In genomic region chr12:108635201-108635996, GRCh38 we compare ENCODE assay signal across 8 cellular contexts. TPM values are rescaled to one million over a fixed set of nuclear protein-coding genes. Genes with fewer than 3 reads are reported as not detected.
DNase-seq lines count a peak whose midpoint lies in the region; ATAC-seq, FAIRE-seq and TF ChIP-seq lines count a peak whose summit lies in the region.

No MANE protein-coding gene starts in this region.

- H3K9me3 Mint-ChIP-seq in activated naive CD8-positive, alpha-beta T cell (ENCODE audit: low read depth) = no peaks in the 10 kb centered on the region

- peaks cover 0 to 4% of the 10 kb centered on the region in 2 donors for H3K4me1 ChIP-seq in small intestine (ENCODE audit: control insufficient read depth in 2 of 2, insufficient read depth in 1 of 2, low read depth in 1 of 2, low read length in 1 of 2)

- H3K4me1 Mint-ChIP-seq in activated naive CD8-positive, alpha-beta T cell (ENCODE audit: low read depth) = peaks cover 72% of the 10 kb centered on the region

- H3K9me3 ChIP-seq in small intestine (ENCODE audit: control insufficient read depth, low read depth) = no peaks in the 10 kb centered on the region

- ATAC-seq in HG02678 (IDR thresholded peaks at IDR 0.05; ENCODE audit: unreplicated experiment) = peak; percentile 53

- peak; percentile 59 for DNase-seq in activated T-cell treated with anti-CD3 and anti-CD28 coated beads, Interleukin-2, amount 50 U/mL, for 1 hour
- DNase-seq in activated T-cell treated with anti-CD3 and anti-CD28 coated beads for 4 hours (no peak), NB4 (ENCODE audit: low read depth) (peak; percentile 99), small intestine (peak; percentile 36), T-helper 9 cell (no peak), midbrain (lab: John Stamatoyannopoulos, UW) (no peak)

- H3K27me3 ChIP-seq in small intestine (ENCODE audit: control insufficient read depth in 2 of 2, insufficient read depth in 2 of 2, low read length in 2 of 2) = no peaks in the 10 kb centered on the region

- no peak for TF ChIP-seq CTCF in NB4 (IDR thresholded peaks at IDR 0.05; ENCODE audit: low read depth, low read length)

- peak overlapping the region in 1 of 2 donors; percentile 90 for H3K27ac ChIP-seq in small intestine (ENCODE audit: low read depth in 1 of 2, low read length in 1 of 2)

- peak overlapping the region; percentile 99 for H3K27ac Mint-ChIP-seq in activated naive CD8-positive, alpha-beta T cell

- H3K36me3 Mint-ChIP-seq in activated naive CD8-positive, alpha-beta T cell = peaks cover 2% of the 10 kb centered on the region

- H3K27me3 Mint-ChIP-seq in activated naive CD8-positive, alpha-beta T cell = no peaks in the 10 kb centered on the region

- H3K4me3 ChIP-seq in NB4 (ENCODE audit: low read depth, low read length) (peak overlapping the region; percentile 29), small intestine (ENCODE audit: low read depth in 1 of 2, low read length in 2 of 2) (no peak overlapping the region)

- H3K36me3 ChIP-seq in small intestine (ENCODE audit: control insufficient read depth in 2 of 2, insufficient read depth in 2 of 2, low read length in 2 of 2) = no peaks in the 10 kb centered on the region

- WGBS in small intestine, 3 donors = 44 to 61% (median 45%) methylated on average over 15 of the region's 15 CpGs

- TF ChIP-seq POLR2A in NB4 (IDR thresholded peaks at IDR 0.05; ENCODE audit: extremely low read depth, insufficient read length) = peak; percentile 57

- FAIRE-seq in small intestine (lab: Jason Lieb, UNC) = no peak

- H3K4me3 Mint-ChIP-seq in activated naive CD8-positive, alpha-beta T cell = peak overlapping the region; percentile 96

RNA-seq across cellular contexts. Expression of gene SELPLG, which starts 1.7 kb away (rescaled TPM):
- 1 to 10 TPM; 1.1 to 7.2 (median 2.4) TPM for polyA plus RNA-seq in small intestine

RNA-seq across cellular contexts. Expression of gene TMEM119, which starts 37.5 kb away (rescaled TPM):
- polyA plus RNA-seq in small intestine = 1 to 10 TPM in 2 of 3 donors, under 1 TPM in 1; 0.67 to 6.9 (median 5.1) TPM

Comparison
In these comparisons a context has a peak if more than half of its experiments do, and no peak if none do; other contexts are left out.
1. DNase-seq: peak in activated T-cell treated with anti-CD3 and anti-CD28 coated beads, Interleukin-2, amount 50 U/mL, for 1 hour (single experiment), NB4 (single experiment) and small intestine (single experiment); none in activated T-cell treated with anti-CD3 and anti-CD28 coated beads for 4 hours (single experiment), T-helper 9 cell (single experiment) and midbrain (single experiment).